In genomic region chr9:114097613-114098020, GRCh38 we compare ENCODE assay signal across 9 cellular contexts. TPM values are rescaled to one million over a fixed set of nuclear protein-coding genes. Genes with fewer than 3 reads are reported as not detected.
DNase-seq lines count a peak whose midpoint lies in the region; ATAC-seq and TF ChIP-seq lines count a peak whose summit lies in the region.
"Had no signal": no experiment of that assay in that cellular context is flagged by ENCODE, and none has a peak within 500 bp of the region (broad histone marks: within the 10 kb centered on the region; RNA-seq: fewer than 3 reads in every experiment).

No MANE protein-coding gene starts in this region.

- DNase-seq in DMS 273 (lab: John Stamatoyannopoulos, UW; ENCODE audit: unreplicated experiment) (peak; percentile 42), DMS 273 treated with DMSO at 0.1 percent for 48 hours (lab: John Stamatoyannopoulos, UW) (no peak), RPMI7951 (ENCODE audit: low read depth) (peak; percentile 26), hepatocyte (ENCODE audit: low spot score) (no peak), AML-193 (lab: John Stamatoyannopoulos, UW) (no peak)
- DNase-seq: SHP77 had no signal

- H3K4me1 ChIP-seq in hepatocyte (ENCODE audit: insufficient read depth) (peaks cover 4% of the 10 kb centered on the region), skeletal muscle satellite cell (ENCODE audit: control insufficient read depth, insufficient read depth, low read length) (peaks cover 4% of the 10 kb centered on the region)

- H3K27me3 ChIP-seq in hepatocyte, result peaks cover 4% of the 10 kb centered on the region
- H3K27me3 ChIP-seq in skeletal muscle satellite cell (ENCODE audit: control insufficient read depth, insufficient read depth, low read length), result peaks cover 52% of the 10 kb centered on the region

- H3K36me3 ChIP-seq in hepatocyte (replicated peaks; ENCODE audit: insufficient read depth, low read depth), result no peaks in the 10 kb centered on the region
- H3K36me3 ChIP-seq in skeletal muscle satellite cell (ENCODE audit: insufficient read depth, low read length), result no peaks in the 10 kb centered on the region

- WGBS in hepatocyte (ENCODE audit: low lambda C conversion rate, missing lambda C conversion rate), result 45% methylated on average over 15 of the region's 18 CpGs

- H3K79me2 ChIP-seq in hepatocyte, result no peaks in the 10 kb centered on the region

- H3K9me3 ChIP-seq in hepatocyte (ENCODE audit: low read depth) (peaks cover 6% of the 10 kb centered on the region), skeletal muscle satellite cell (replicated peaks; ENCODE audit: low read length) (no peaks in the 10 kb centered on the region)

- TF ChIP-seq CTCF in hepatocyte (IDR thresholded peaks at IDR 0.05; ENCODE audit: poor library complexity), result no peak

- H3K9ac ChIP-seq in skeletal muscle satellite cell (ENCODE audit: low read depth, low read length), result no peak overlapping the region

- peak overlapping the region; percentile 66 for H2AFZ ChIP-seq in hepatocyte

- H4K20me1 ChIP-seq in hepatocyte (ENCODE audit: insufficient read depth, poor library complexity, severe bottlenecking), result no peaks in the 10 kb centered on the region

- peak overlapping the region; percentile 98 for H3K4me2 ChIP-seq in hepatocyte
- H3K4me2 ChIP-seq in skeletal muscle satellite cell (ENCODE audit: low read length), result peak overlapping the region; percentile 69

- peak overlapping the region; percentile 61 for H3K4me3 ChIP-seq in hepatocyte
- no peak overlapping the region for H3K4me3 ChIP-seq in skeletal muscle satellite cell (ENCODE audit: low read length)

- H3K9me2 ChIP-seq in hepatocyte (replicated peaks; ENCODE audit: insufficient read depth), result no peaks in the 10 kb centered on the region

- ATAC-seq in GM19397 (IDR thresholded peaks at IDR 0.05; ENCODE audit: unreplicated experiment), result no peak
- ATAC-seq in HG02870 (IDR thresholded peaks at IDR 0.05; ENCODE audit: unreplicated experiment), result no peak

- H3K27ac ChIP-seq in hepatocyte, result peak overlapping the region; percentile 80

RNA-seq across cellular contexts. Expression of gene KIF12, which starts 1.5 kb away (rescaled TPM):
- total RNA-seq in RPMI7951 (2014; rRNA removed; shearing (Covaris generic)), result 0.36 TPM in 1 of 2 replicates, not detected in the other
- 31.9 and 39.9 TPM in 2 replicates for total RNA-seq in hepatocyte
- 96.5 and 97.3 TPM in 2 replicates for polyA plus RNA-seq in hepatocyte
- not detected in 2 replicates for total RNA-seq in skeletal muscle satellite cell (2012; rRNA removed)

RNA-seq across cellular contexts. Expression of gene AMBP, which starts 19.5 kb away (rescaled TPM):
- total RNA-seq in RPMI7951 (2014; rRNA removed; shearing (Covaris generic)), result 0.48 and 4.6 TPM in 2 replicates
- 713 and 736 TPM in 2 replicates for total RNA-seq in hepatocyte
- polyA plus RNA-seq in hepatocyte, result 664 and 833 TPM in 2 replicates
- total RNA-seq in skeletal muscle satellite cell (2012; rRNA removed), result not detected in 2 replicates

RNA-seq across cellular contexts. Expression of gene COL27A1, which starts 57.7 kb away (rescaled TPM):
- 2.8 and 4.7 TPM in 2 replicates for total RNA-seq in RPMI7951 (2014; rRNA removed; shearing (Covaris generic))
- 30.8 and 47.0 TPM in 2 replicates for total RNA-seq in hepatocyte
- 44.6 and 55.2 TPM in 2 replicates for polyA plus RNA-seq in hepatocyte
- total RNA-seq in skeletal muscle satellite cell (2012; rRNA removed), result 5.9 and 7.9 TPM in 2 replicates

Comparison
In these comparisons a context has a peak if more than half of its experiments do, and no peak if none do; other contexts are left out.
1. DNase-seq: peak in DMS 273 (single experiment) and RPMI7951 (single experiment); none in DMS 273 treated with DMSO at 0.1 percent for 48 hours (single experiment), hepatocyte (single experiment) and AML-193 (0 of 2).
2. RNA of gene KIF12, which starts 1.5 kb away (total RNA-seq): 31.9 to 39.9 TPM in hepatocyte; 0.36 TPM in RPMI7951; every median in the first group is over 10 times any median in the second.
3. RNA of gene AMBP, which starts 19.5 kb away (total RNA-seq): 713 to 736 TPM in hepatocyte; 0.48 to 4.6 TPM in RPMI7951; every median in the first group is over 100 times any median in the second.